ENCODE assay signal across 12 cellular contexts in the genomic region with DNA sequence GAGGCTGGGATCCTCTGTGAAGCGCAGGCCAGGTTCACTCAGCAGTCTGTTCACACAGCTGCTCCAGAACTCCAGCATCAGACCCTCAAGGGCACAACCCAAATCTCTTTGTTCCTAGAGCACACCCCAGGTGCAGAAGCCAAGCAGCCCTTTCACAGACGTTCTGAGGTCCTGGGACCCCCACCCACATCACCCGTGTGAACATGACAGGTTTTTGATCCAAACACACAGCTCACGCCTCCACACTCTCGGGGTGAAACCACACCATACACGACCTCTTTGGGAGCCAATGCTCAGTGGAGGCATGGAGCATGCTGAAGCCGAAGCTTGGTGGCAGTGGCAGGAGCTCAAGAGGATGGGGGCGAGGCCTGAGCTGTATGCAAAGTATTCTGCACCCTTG.
A peak's percentile ranks its signal among the peaks of the same experiment; 100 is the strongest.
DNase-seq lines count a peak whose midpoint lies in the region; ATAC-seq lines count a peak whose summit lies in the region.
"Had no signal": no experiment of that assay in that cellular context is flagged by ENCODE, and none has a peak within 500 bp of the region (broad histone marks: within the 10 kb centered on the region; RNA-seq: fewer than 3 reads in every experiment).

No MANE protein-coding gene starts in this region.

- no peak overlapping the region for H2BK15ac ChIP-seq in mesenchymal stem cell (ENCODE audit: low read depth, poor library complexity, severe bottlenecking)

- peaks cover 40 to 50% of the 10 kb centered on the region in 2 experiments for H3K36me3 ChIP-seq in mesenchymal stem cell (ENCODE audit: control insufficient read depth in 1 of 2, insufficient read depth in 2 of 2, low read depth in 1 of 2, low read length in 2 of 2)

- no peak overlapping the region for H2AK5ac ChIP-seq in mesenchymal stem cell (ENCODE audit: low read length, severe bottlenecking)

- H3K36me3 Mint-ChIP-seq in activated CD4-positive, alpha-beta T cell treated with anti-CD3 and anti-CD28 coated beads, Interleukin-2, amount 10 ng/mL, durations not matched to agents 7 days and 5 days (ENCODE audit: low read depth): peaks cover 57% of the 10 kb centered on the region
- peaks cover 2% of the 10 kb centered on the region for H3K36me3 Mint-ChIP-seq in T-helper 17 cell (ENCODE audit: low read depth)
- H3K36me3 Mint-ChIP-seq in stimulated activated effector memory CD8-positive, alpha-beta T cell treated with anti-CD3 and anti-CD28 coated beads, Interleukin-12 subunit alpha, Interleukin-12 subunit beta, amount 100 ng/mL, for 72 hours: peaks cover 95% of the 10 kb centered on the region

- no peaks in the 10 kb centered on the region for H3K9me3 ChIP-seq in T-helper 17 cell (ENCODE audit: control insufficient read depth, low read length, poor library complexity, severe bottlenecking)
- H3K9me3 ChIP-seq in mesenchymal stem cell (ENCODE audit: control insufficient read depth, low read length): no peaks in the 10 kb centered on the region
- H3K9me3 ChIP-seq: pancreas had no signal

- POLR2A ChIA-PET in activated CD4-positive, alpha-beta T cell treated with anti-CD3 and anti-CD28 coated beads, Interleukin-2, amount 10 ng/mL, durations not matched to agents 7 days and 5 days (lab: Charles Lee): interaction anchor here (0.8 kb wide), 1 partner anchor 174 kb away, joined by 3 read pairs; no protein-coding TSS in a partner anchor

- H4K8ac ChIP-seq in mesenchymal stem cell (ENCODE audit: low read length): no peak overlapping the region

- 97% methylated on average over 8 of the region's 8 CpGs for WGBS in mesenchymal stem cell

- CTCF ChIA-PET in activated CD4-positive, alpha-beta T cell treated with anti-CD3 and anti-CD28 coated beads, Interleukin-2, amount 10 ng/mL, durations not matched to agents 7 days and 5 days (lab: Charles Lee): interaction anchor here (0.8 to 4.8 kb wide), 7 partner anchors 10 to 192 kb away, joined by 3 to 26 read pairs (median 3); no protein-coding TSS in a partner anchor

- H3K4ac ChIP-seq in mesenchymal stem cell (ENCODE audit: low read depth in 1 of 2, low read length in 2 of 2): no peak overlapping the region

- H3K79me1 ChIP-seq in mesenchymal stem cell (replicated peaks; ENCODE audit: low read length, poor library complexity, severe bottlenecking): peaks cover 20% of the 10 kb centered on the region

- no peak overlapping the region for H3K4me3 ChIP-seq in mesenchymal stem cell (ENCODE audit: insufficient read depth in 1 of 2, low read depth in 1 of 2, low read length in 2 of 2)
- H3K4me3 ChIP-seq: pancreas had no signal

- H2BK5ac ChIP-seq in mesenchymal stem cell (ENCODE audit: low read depth, low read length, poor library complexity, severe bottlenecking): no peak overlapping the region

- no peaks in the 10 kb centered on the region for H3K27me3 Mint-ChIP-seq in activated CD4-positive, alpha-beta T cell treated with anti-CD3 and anti-CD28 coated beads, Interleukin-2, amount 10 ng/mL, durations not matched to agents 7 days and 5 days
- H3K27me3 Mint-ChIP-seq in T-helper 17 cell: no peaks in the 10 kb centered on the region

- no peak overlapping the region for H3K23ac ChIP-seq in mesenchymal stem cell (ENCODE audit: low read length in 2 of 2)

- H3K4me1 Mint-ChIP-seq in activated CD4-positive, alpha-beta T cell treated with anti-CD3 and anti-CD28 coated beads, Interleukin-2, amount 10 ng/mL, durations not matched to agents 7 days and 5 days: peaks cover 92% of the 10 kb centered on the region
- H3K4me1 Mint-ChIP-seq in T-helper 17 cell: peaks cover 66% of the 10 kb centered on the region
- H3K4me1 Mint-ChIP-seq in stimulated activated effector memory CD8-positive, alpha-beta T cell treated with anti-CD3 and anti-CD28 coated beads, Interleukin-12 subunit alpha, Interleukin-12 subunit beta, amount 100 ng/mL, for 72 hours: peaks cover 85% of the 10 kb centered on the region

- no peak overlapping the region for H3K18ac ChIP-seq in mesenchymal stem cell (ENCODE audit: low read depth in 1 of 2, low read length in 2 of 2)

- DNase-seq in activated CD4-positive, alpha-beta T cell treated with anti-CD3 and anti-CD28 coated beads, Interleukin-2, amount 10 ng/mL, durations not matched to agents 7 days and 5 days: no peak
- DNase-seq in activated CD4-positive, alpha-beta T cell treated with anti-CD3 and anti-CD28 coated beads, Interleukin-2, amount 50 U/mL, for 4 hours: no peak
- DNase-seq in T-helper 17 cell: no peak
- DNase-seq in epithelial cell of prostate (ENCODE audit: low read depth, low spot score): no peak
- no peak for DNase-seq in stimulated activated effector memory CD8-positive, alpha-beta T cell treated with anti-CD3 and anti-CD28 coated beads, Interleukin-12 subunit alpha, Interleukin-12 subunit beta, amount 100 ng/mL, for 72 hours (ENCODE audit: low spot score in 2 of 2)
- no peak for DNase-seq in cerebellar cortex (ENCODE audit: low spot score)
- no peak for DNase-seq in mesenchymal stem cell
- DNase-seq: foreskin fibroblast had no signal

- no peak overlapping the region for H2BK12ac ChIP-seq in mesenchymal stem cell (ENCODE audit: low read length in 2 of 2)

- H3K27ac ChIP-seq in epithelial cell of prostate (peak overlapping the region; percentile 82), mesenchymal stem cell (ENCODE audit: low read length, poor library complexity, severe bottlenecking) (no peak overlapping the region)
- H3K27ac ChIP-seq: HL-60 had no signal

- no peak overlapping the region for H4K91ac ChIP-seq in mesenchymal stem cell (ENCODE audit: low read length)

- no peak overlapping the region for H3K14ac ChIP-seq in mesenchymal stem cell (ENCODE audit: low read length in 2 of 2)

- H3K9ac ChIP-seq in mesenchymal stem cell (ENCODE audit: low read length): no peak overlapping the region

- peak overlapping the region; percentile 99 for H3K27ac Mint-ChIP-seq in activated CD4-positive, alpha-beta T cell treated with anti-CD3 and anti-CD28 coated beads, Interleukin-2, amount 10 ng/mL, durations not matched to agents 7 days and 5 days
- peak overlapping the region; percentile 99 for H3K27ac Mint-ChIP-seq in T-helper 17 cell
- peak overlapping the region; percentile 97 for H3K27ac Mint-ChIP-seq in stimulated activated effector memory CD8-positive, alpha-beta T cell treated with anti-CD3 and anti-CD28 coated beads, Interleukin-12 subunit alpha, Interleukin-12 subunit beta, amount 100 ng/mL, for 72 hours

- H3K27me3 ChIP-seq in mesenchymal stem cell (ENCODE audit: control insufficient read depth in 1 of 2, insufficient read depth in 1 of 2, low read length in 2 of 2): no peaks in the 10 kb centered on the region
- H3K27me3 ChIP-seq: pancreas had no signal

- H3K4me2 ChIP-seq in mesenchymal stem cell (ENCODE audit: low read length, poor library complexity, severe bottlenecking): no peak overlapping the region

- H2BK120ac ChIP-seq in mesenchymal stem cell (ENCODE audit: low read depth, low read length): no peak overlapping the region

- ATAC-seq in T-helper 17 cell (no peak), HG03097 (IDR thresholded peaks at IDR 0.05; ENCODE audit: low FRiP score, unreplicated experiment) (no peak)
- no peak for ATAC-seq in stimulated activated effector memory CD8-positive, alpha-beta T cell treated with anti-CD3 and anti-CD28 coated beads, Interleukin-12 subunit alpha, Interleukin-12 subunit beta, amount 100 ng/mL, for 72 hours
- ATAC-seq: left lobe of liver had no signal

- no peak overlapping the region for H2AFZ ChIP-seq in mesenchymal stem cell (ENCODE audit: low read depth, low read length)

- H3K4me1 ChIP-seq in mesenchymal stem cell (ENCODE audit: control insufficient read depth, insufficient read depth, low read depth, low read length): peaks cover 56% of the 10 kb centered on the region

- H3K9me3 Mint-ChIP-seq in activated CD4-positive, alpha-beta T cell treated with anti-CD3 and anti-CD28 coated beads, Interleukin-2, amount 10 ng/mL, durations not matched to agents 7 days and 5 days: no peaks in the 10 kb centered on the region
- no peaks in the 10 kb centered on the region for H3K9me3 Mint-ChIP-seq in stimulated activated effector memory CD8-positive, alpha-beta T cell treated with anti-CD3 and anti-CD28 coated beads, Interleukin-12 subunit alpha, Interleukin-12 subunit beta, amount 100 ng/mL, for 72 hours

- H3K4me3 Mint-ChIP-seq in activated CD4-positive, alpha-beta T cell treated with anti-CD3 and anti-CD28 coated beads, Interleukin-2, amount 10 ng/mL, durations not matched to agents 7 days and 5 days: peak overlapping the region; percentile 40
- H3K4me3 Mint-ChIP-seq in T-helper 17 cell: peak overlapping the region; percentile 92
- H3K4me3 Mint-ChIP-seq in stimulated activated effector memory CD8-positive, alpha-beta T cell treated with anti-CD3 and anti-CD28 coated beads, Interleukin-12 subunit alpha, Interleukin-12 subunit beta, amount 100 ng/mL, for 72 hours: peak overlapping the region; percentile 81

Comparison
In these comparisons a context has a peak if more than half of its experiments do, and no peak if none do; other contexts are left out.
1. H3K4me3 Mint-ChIP-seq: peak in every context shown above with its lines; median percentile 92 in T-helper 17 cell; 81 in stimulated activated effector memory CD8-positive, alpha-beta T cell treated with anti-CD3 and anti-CD28 coated beads, Interleukin-12 subunit alpha, Interleukin-12 subunit beta, amount 100 ng/mL, for 72 hours; 40 in activated CD4-positive, alpha-beta T cell treated with anti-CD3 and anti-CD28 coated beads, Interleukin-2, amount 10 ng/mL, durations not matched to agents 7 days and 5 days.